ENCODE assay signal across 9 cellular contexts in the genomic region with DNA sequence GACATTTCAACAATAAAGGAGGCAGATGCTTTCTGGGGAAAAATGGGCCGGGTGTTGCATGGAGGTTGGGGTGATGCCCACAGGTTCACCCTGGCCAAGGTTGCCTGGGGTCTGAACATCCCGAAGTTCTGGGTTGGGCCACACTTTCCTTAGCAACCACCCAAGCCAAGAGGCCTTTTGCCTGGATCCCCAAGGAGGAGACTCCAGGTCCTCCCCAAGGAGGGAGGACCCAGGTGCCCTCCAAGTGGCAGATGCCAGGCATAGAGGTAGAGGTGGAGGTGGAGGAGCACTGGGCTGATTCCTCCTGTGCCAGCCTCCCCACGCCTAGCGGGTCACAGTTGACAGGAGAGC. TPM values are rescaled to one million over a fixed set of nuclear protein-coding genes. Genes with fewer than 3 reads are reported as not detected.
DNase-seq lines count a peak whose midpoint lies in the region; ATAC-seq and TF ChIP-seq lines count a peak whose summit lies in the region.
"Had no signal": no experiment of that assay in that cellular context is flagged by ENCODE, and none has a peak within 500 bp of the region (broad histone marks: within the 10 kb centered on the region; RNA-seq: fewer than 3 reads in every experiment).

No MANE protein-coding gene starts in this region.

- H4K8ac ChIP-seq in mesenchymal stem cell (ENCODE audit: low read length), result no peak overlapping the region

- no peak for DNase-seq in cardiac muscle cell (ENCODE audit: low read depth in 1 of 2, low spot score in 1 of 2)
- DNase-seq in Right ventricle myocardium inferior (ENCODE audit: missing footprints), result no peak
- no peak for DNase-seq in brain microvascular endothelial cell
- no peak for DNase-seq in mesenchymal stem cell
- no peak for DNase-seq in AG20443 (ENCODE audit: low spot score)
- no peak for DNase-seq in NCI-H774 (lab: John Stamatoyannopoulos, UW)
- DNase-seq in COR-L47 (lab: John Stamatoyannopoulos, UW), result no peak

- H2BK5ac ChIP-seq in mesenchymal stem cell (ENCODE audit: low read depth, low read length, poor library complexity, severe bottlenecking), result no peak overlapping the region

- H4K91ac ChIP-seq in mesenchymal stem cell (ENCODE audit: low read length), result no peak overlapping the region

- no peak overlapping the region for H2AFZ ChIP-seq in mesenchymal stem cell (ENCODE audit: low read depth, low read length)

- H3K9ac ChIP-seq in mesenchymal stem cell (ENCODE audit: low read length), result peak overlapping the region; percentile 98
- H3K9ac ChIP-seq: parathyroid adenoma had no signal

- 91% methylated on average over 1 of the region's 4 CpGs for WGBS in mesenchymal stem cell
- 69% methylated on average over 4 of the region's 4 CpGs for WGBS in urinary bladder

- no peak overlapping the region for H2BK15ac ChIP-seq in mesenchymal stem cell (ENCODE audit: low read depth, poor library complexity, severe bottlenecking)

- no peak overlapping the region for H3K27ac ChIP-seq in cardiac muscle cell
- H3K27ac ChIP-seq in brain microvascular endothelial cell, result no peak overlapping the region
- H3K27ac ChIP-seq in mesenchymal stem cell (ENCODE audit: low read length, poor library complexity, severe bottlenecking), result no peak overlapping the region
- peak overlapping the region; percentile 96 for H3K27ac ChIP-seq in urinary bladder (ENCODE audit: low read depth)

- no peak overlapping the region for H2BK120ac ChIP-seq in mesenchymal stem cell (ENCODE audit: low read depth, low read length)

- no peak overlapping the region for H3K14ac ChIP-seq in mesenchymal stem cell (ENCODE audit: low read length in 2 of 2)

- peak overlapping the region in 1 of 2 experiments; percentile 35 for H3K23ac ChIP-seq in mesenchymal stem cell (ENCODE audit: low read length in 2 of 2)

- in situ Hi-C loops in brain microvascular endothelial cell (cut with HindIII; ENCODE audit: low pct_ligation_motif_present, low sequenced_read_pairs), result loop anchor here (25.0 kb wide), 1 partner anchor 164 kb away; no protein-coding TSS in a partner anchor

- TF ChIP-seq CTCF in cardiac muscle cell (IDR thresholded peaks at IDR 0.05; ENCODE audit: low read depth, low read length) (no peak), brain microvascular endothelial cell (IDR thresholded peaks at IDR 0.05; ENCODE audit: low read depth, low read length, missing control alignments) (no peak)

- peaks cover 5% of the 10 kb centered on the region for H3K79me1 ChIP-seq in mesenchymal stem cell (replicated peaks; ENCODE audit: low read length, poor library complexity, severe bottlenecking)

- no peak overlapping the region for H2BK12ac ChIP-seq in mesenchymal stem cell (ENCODE audit: low read length in 2 of 2)

- H2AK5ac ChIP-seq in mesenchymal stem cell (ENCODE audit: low read length, severe bottlenecking), result no peak overlapping the region

- no peak overlapping the region for H3K4ac ChIP-seq in mesenchymal stem cell (ENCODE audit: low read depth in 1 of 2, low read length in 2 of 2)

- H3K36me3 ChIP-seq in cardiac muscle cell (no peaks in the 10 kb centered on the region), brain microvascular endothelial cell (replicated peaks) (no peaks in the 10 kb centered on the region), mesenchymal stem cell (ENCODE audit: control insufficient read depth in 1 of 2, insufficient read depth in 2 of 2, low read depth in 1 of 2, low read length in 2 of 2) (peaks cover 3 to 19% of the 10 kb centered on the region in 2 experiments), urinary bladder (ENCODE audit: insufficient read depth) (no peaks in the 10 kb centered on the region)

- peak overlapping the region; percentile 61 for H3K4me2 ChIP-seq in mesenchymal stem cell (ENCODE audit: low read length, poor library complexity, severe bottlenecking)

- intact Hi-C loops in Right ventricle myocardium inferior (cut with DNase I), result loop anchor here (5.0 kb wide), 1 partner anchor 39 kb away; no protein-coding TSS in a partner anchor

- H3K18ac ChIP-seq in mesenchymal stem cell (ENCODE audit: low read depth in 1 of 2, low read length in 2 of 2), result peak overlapping the region in 1 of 2 experiments; percentile 30

- no peaks in the 10 kb centered on the region for H3K9me3 ChIP-seq in cardiac muscle cell (ENCODE audit: low read depth)
- H3K9me3 ChIP-seq in mesenchymal stem cell (ENCODE audit: control insufficient read depth, low read length), result no peaks in the 10 kb centered on the region

- H3K27me3 ChIP-seq in cardiac muscle cell, result no peaks in the 10 kb centered on the region
- no peaks in the 10 kb centered on the region for H3K27me3 ChIP-seq in brain microvascular endothelial cell (replicated peaks)
- H3K27me3 ChIP-seq in mesenchymal stem cell (ENCODE audit: control insufficient read depth in 1 of 2, insufficient read depth in 1 of 2, low read length in 2 of 2), result no peaks in the 10 kb centered on the region

- H3K4me1 ChIP-seq in cardiac muscle cell (ENCODE audit: low read depth) (peaks cover 50% of the 10 kb centered on the region), mesenchymal stem cell (ENCODE audit: control insufficient read depth, insufficient read depth, low read depth, low read length) (peaks cover 63% of the 10 kb centered on the region), urinary bladder (ENCODE audit: insufficient read depth) (peaks cover 2% of the 10 kb centered on the region)
- H3K4me1 ChIP-seq: parathyroid adenoma had no signal

- H3K4me3 ChIP-seq in cardiac muscle cell, result peak overlapping the region; percentile 100
- H3K4me3 ChIP-seq in brain microvascular endothelial cell (ENCODE audit: low read depth, low read length), result peak overlapping the region; percentile 89
- H3K4me3 ChIP-seq in mesenchymal stem cell (ENCODE audit: insufficient read depth in 1 of 2, low read depth in 1 of 2, low read length in 2 of 2), result peak overlapping the region; percentile 94 to 100
- peak overlapping the region; percentile 92 for H3K4me3 ChIP-seq in urinary bladder (ENCODE audit: low read depth, low read length)

- no peak for ATAC-seq in Right ventricle myocardium inferior

RNA-seq across cellular contexts. Expression of gene CYB5R3, which starts 1.2 kb away (rescaled TPM):
- total RNA-seq in cardiac muscle cell (180 and 189 TPM in 2 replicates), Right ventricle myocardium inferior (268 TPM), urinary bladder (33.8 TPM)
- polyA plus RNA-seq in cardiac muscle cell (357 and 366 TPM in 2 replicates), urinary bladder (359 TPM)
- 390 TPM for polyA plus RNA-seq in mesenchymal stem cell (2013, experiment 1 of 2)
- 388 TPM for polyA plus RNA-seq in mesenchymal stem cell (2013, experiment 2 of 2)

RNA-seq across cellular contexts. Expression of gene ATP5MGL, which starts 7.6 kb away (rescaled TPM):
- total RNA-seq in cardiac muscle cell, result 0.39 TPM in 1 of 2 replicates, not detected in the other
- 0.30 and 0.71 TPM in 2 replicates for polyA plus RNA-seq in cardiac muscle cell
- 0.41 TPM for total RNA-seq in Right ventricle myocardium inferior
- polyA plus RNA-seq in mesenchymal stem cell (2013, experiment 1 of 2), result not detected
- not detected for polyA plus RNA-seq in mesenchymal stem cell (2013, experiment 2 of 2)
- total RNA-seq in urinary bladder, result 0.37 TPM
- not detected for polyA plus RNA-seq in urinary bladder

RNA-seq across cellular contexts. Expression of gene POLDIP3, which starts 33.3 kb away (rescaled TPM):
- total RNA-seq in cardiac muscle cell (41.5 and 58.8 TPM in 2 replicates), Right ventricle myocardium inferior (39.3 TPM), urinary bladder (19.9 TPM)
- polyA plus RNA-seq in cardiac muscle cell (63.1 and 92.3 TPM in 2 replicates), urinary bladder (54.9 TPM)
- 26.3 TPM for polyA plus RNA-seq in mesenchymal stem cell (2013, experiment 1 of 2)
- 25.3 TPM for polyA plus RNA-seq in mesenchymal stem cell (2013, experiment 2 of 2)
